In the genomic region with DNA sequence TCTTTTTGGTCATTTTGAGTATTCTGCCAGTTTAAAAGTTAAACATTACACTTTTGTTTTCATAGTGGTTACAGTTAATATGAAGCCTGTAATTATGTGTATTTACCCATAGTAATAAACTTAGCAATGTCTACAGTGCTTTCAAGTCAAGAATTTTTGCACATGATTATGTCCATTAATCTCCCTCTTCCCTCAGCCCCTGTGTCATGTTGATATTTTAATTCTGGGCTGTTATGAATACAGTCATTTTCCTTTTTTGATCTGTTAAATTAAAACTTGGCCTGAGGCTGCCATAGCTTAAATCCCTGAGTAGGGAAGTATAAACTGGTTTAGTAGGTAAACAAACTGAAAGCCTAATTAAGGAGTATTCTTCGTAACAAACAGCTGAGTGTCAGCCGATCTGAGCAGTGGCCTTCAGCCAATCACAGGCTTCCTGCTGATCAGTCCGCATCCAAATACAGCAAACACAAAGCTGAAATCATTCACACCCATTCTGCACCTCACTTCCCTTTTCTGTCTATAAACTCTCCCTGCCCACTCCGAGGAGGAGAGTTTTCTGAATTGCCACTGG, we compare ENCODE assay signal across 9 cellular contexts. TPM values are rescaled to one million over a fixed set of nuclear protein-coding genes. Genes with fewer than 3 reads are reported as not detected.
DNase-seq lines count a peak whose midpoint lies in the region; ATAC-seq and TF ChIP-seq lines count a peak whose summit lies in the region.
"Had no signal": no experiment of that assay in that cellular context is flagged by ENCODE, and none has a peak within 500 bp of the region (broad histone marks: within the 10 kb centered on the region; RNA-seq: fewer than 3 reads in every experiment).

No MANE protein-coding gene starts in this region.

- H3K9me3 Mint-ChIP-seq in T-cell: peaks cover 4 to 27% (median 17%) of the 10 kb centered on the region in 3 donors
- no peaks in the 10 kb centered on the region for H3K9me3 Mint-ChIP-seq in activated naive CD4-positive, alpha-beta T cell treated with anti-CD3 and anti-CD28 coated beads, Interleukin-2, amount 10 ng/mL, durations not matched to agents 7 days and 5 days

- H3K9me3 ChIP-seq in PC-3 (ENCODE audit: low read length): no peaks in the 10 kb centered on the region
- H3K9me3 ChIP-seq: adrenal gland had no signal

- intact Hi-C loops in PC-3 (cut with micrococcal nuclease): no loop called here

- H3K79me2 ChIP-seq in PC-3 (ENCODE audit: low read length): no peaks in the 10 kb centered on the region

- no peaks in the 10 kb centered on the region for H3K9me2 ChIP-seq in PC-3 (replicated peaks; ENCODE audit: low read length)

- POLR2A ChIA-PET in PC-3 (lab: Charles Lee; ENCODE audit: unreplicated experiment): no interaction called here
- POLR2A ChIA-PET in T-cell (lab: Charles Lee): no interaction called here

- H2AFZ ChIP-seq in PC-3 (ENCODE audit: low read length): peak overlapping the region; percentile 29; the same call in 1 of the 2 replicates

- no peak overlapping the region for H3K4me3 Mint-ChIP-seq in T-cell
- no peak overlapping the region for H3K4me3 Mint-ChIP-seq in activated naive CD4-positive, alpha-beta T cell treated with anti-CD3 and anti-CD28 coated beads, Interleukin-2, amount 10 ng/mL, durations not matched to agents 7 days and 5 days

- ATAC-seq in GM19467 (IDR thresholded peaks at IDR 0.05; ENCODE audit: unreplicated experiment): peak; percentile 95
- ATAC-seq in HG03439 (IDR thresholded peaks at IDR 0.05; ENCODE audit: unreplicated experiment): peak; percentile 100
- ATAC-seq in PC-3: peak; percentile 78
- ATAC-seq in T-cell (replicated peaks in 1 of 4): no peak
- ATAC-seq in HG02970 (IDR thresholded peaks at IDR 0.05; ENCODE audit: low FRiP score, unreplicated experiment): no peak

- BruUV-seq in PC-3 (replicated peaks; lab: Mats Ljungman, UMichigan): no TSS peak

- DNase-seq in DMS153 (lab: John Stamatoyannopoulos, UW) (peak; percentile 54), PC-3 (peak; percentile 14), iPS-NIHi11 (ENCODE audit: low spot score) (peak; percentile 65), T-cell (no peak)
- DNase-seq in activated naive CD4-positive, alpha-beta T cell treated with anti-CD3 and anti-CD28 coated beads, Interleukin-2, amount 10 ng/mL, durations not matched to agents 7 days and 5 days: no peak

- no peaks in the 10 kb centered on the region for H4K20me1 ChIP-seq in PC-3 (ENCODE audit: low read length)

- no peak for TF ChIP-seq CTCF in PC-3 (conservative IDR thresholded peaks at IDR 0.05; ENCODE audit: low read depth, low read length)

- 0 out of 2 replicates have a peak, but pooled peaks cover 6% of the 10 kb centered on the region for H3K4me1 ChIP-seq in PC-3 (ENCODE audit: insufficient read depth, low read length)
- H3K4me1 ChIP-seq: adrenal gland had no signal

- CTCF ChIA-PET in PC-3 (lab: Charles Lee): no interaction called here
- CTCF ChIA-PET in T-cell (lab: Charles Lee): no interaction called here
- CTCF ChIA-PET in activated naive CD4-positive, alpha-beta T cell treated with anti-CD3 and anti-CD28 coated beads, Interleukin-2, amount 10 ng/mL, durations not matched to agents 7 days and 5 days (lab: Charles Lee): no interaction called here

- no peaks in the 10 kb centered on the region for H3K36me3 Mint-ChIP-seq in T-cell
- H3K36me3 Mint-ChIP-seq in activated naive CD4-positive, alpha-beta T cell treated with anti-CD3 and anti-CD28 coated beads, Interleukin-2, amount 10 ng/mL, durations not matched to agents 7 days and 5 days: no peaks in the 10 kb centered on the region

- H3K27me3 ChIP-seq in PC-3 (ENCODE audit: low read length): no peaks in the 10 kb centered on the region

- H3K27ac ChIP-seq in PC-3 (ENCODE audit: low read length): no peak overlapping the region
- H3K27ac ChIP-seq: adrenal gland had no signal

- no peaks in the 10 kb centered on the region for H3K36me3 ChIP-seq in PC-3 (ENCODE audit: low read depth, low read length)
- H3K36me3 ChIP-seq: adrenal gland had no signal

- H3F3A ChIP-seq in PC-3 (ENCODE audit: low read length, unreplicated experiment): no peaks in the 10 kb centered on the region

- no peak overlapping the region for H3K9ac ChIP-seq in PC-3 (ENCODE audit: low read length)

- H3K4me1 Mint-ChIP-seq in T-cell: no peaks in the 10 kb centered on the region
- peaks cover 4% of the 10 kb centered on the region for H3K4me1 Mint-ChIP-seq in activated naive CD4-positive, alpha-beta T cell treated with anti-CD3 and anti-CD28 coated beads, Interleukin-2, amount 10 ng/mL, durations not matched to agents 7 days and 5 days

- H3K4me3 ChIP-seq in PC-3 (ENCODE audit: low read length): no peak overlapping the region
- H3K4me3 ChIP-seq: adrenal gland had no signal

- peaks cover 12 to 15% of the 10 kb centered on the region in 2 donors for H3K27me3 Mint-ChIP-seq in T-cell
- H3K27me3 Mint-ChIP-seq in activated naive CD4-positive, alpha-beta T cell treated with anti-CD3 and anti-CD28 coated beads, Interleukin-2, amount 10 ng/mL, durations not matched to agents 7 days and 5 days: peaks cover 63% of the 10 kb centered on the region

- peak overlapping the region; percentile 49; the same call in 1 of the 2 replicates for H3K4me2 ChIP-seq in PC-3 (ENCODE audit: low read length)

- H3K27ac Mint-ChIP-seq in T-cell: no peak overlapping the region
- H3K27ac Mint-ChIP-seq in activated naive CD4-positive, alpha-beta T cell treated with anti-CD3 and anti-CD28 coated beads, Interleukin-2, amount 10 ng/mL, durations not matched to agents 7 days and 5 days: no peak overlapping the region

RNA-seq across cellular contexts. Expression of gene SFT2D1, which starts 9.5 kb away (rescaled TPM):
- 28.0 and 32.1 TPM in 2 replicates for total RNA-seq in PC-3 (2014; rRNA removed)
- total RNA-seq in T-cell: 10 to 100 TPM; 13.8 to 32.0 (median 24.6) TPM

RNA-seq across cellular contexts. Expression of gene MPC1, which starts 30.9 kb away (rescaled TPM):
- total RNA-seq in PC-3 (2014; rRNA removed) (10.0 and 26.7 TPM in 2 replicates), T-cell (10 to 100 TPM; 23.8 to 31.2 (median 27.5) TPM)

RNA-seq across cellular contexts. Expression of gene PRR18, which starts 43.6 kb away (rescaled TPM):
- total RNA-seq in PC-3 (2014; rRNA removed) (not detected in 2 replicates), T-cell (not detected)

Comparison
In these comparisons a context has a peak if more than half of its experiments do, and no peak if none do; other contexts are left out.
1. DNase-seq: peak in DMS153 (single experiment), PC-3 (single experiment) and iPS-NIHi11 (single experiment); none in T-cell (0 of 34) and activated naive CD4-positive, alpha-beta T cell treated with anti-CD3 and anti-CD28 coated beads, Interleukin-2, amount 10 ng/mL, durations not matched to agents 7 days and 5 days (single experiment).
2. ATAC-seq: peak in GM19467 (single experiment), HG03439 (single experiment) and PC-3 (single experiment); none in T-cell (0 of 4) and HG02970 (single experiment).